1 cellular context compared by ENCODE assay signal in genomic region chr12:46357438-46358324, GRCh38.
TF ChIP-seq lines count a peak whose summit lies in the region.

No MANE protein-coding gene starts in this region.

TF ChIP-seq in HepG2, 621 proteins besides CTCF, POLR2A, EP300 and RAD21 (continued from another document and continues in another):
- peak; percentile 34; the same call in 1 of the 2 replicates for TF ChIP-seq YEATS4 (CRISPR knock-in tag; IDR thresholded peaks at IDR 0.05; ENCODE audit: borderline replicate concordance)
- no peak; the same call in 1 of the 2 replicates for TF ChIP-seq ZNF629 (CRISPR knock-in tag; conservative IDR thresholded peaks at IDR 0.05)
- peak; percentile 54 for TF ChIP-seq ZNF747 (CRISPR knock-in tag; IDR thresholded peaks at IDR 0.05; ENCODE audit: borderline replicate concordance)
- TF ChIP-seq ZBTB34 (CRISPR knock-in tag; IDR thresholded peaks at IDR 0.05), result no peak; the same call in 1 of the 2 replicates
- 0 out of 2 replicates have a peak, but pooled peaks have one; percentile 4 for TF ChIP-seq LCORL (IDR thresholded peaks at IDR 0.05)
- TF ChIP-seq LCORL (CRISPR knock-in tag; IDR thresholded peaks at IDR 0.05), result no peak
- 0 out of 2 replicates have a peak, but pooled peaks have one; percentile 22 for TF ChIP-seq ZNF281 (CRISPR knock-in tag; IDR thresholded peaks at IDR 0.05; ENCODE audit: borderline replicate concordance)
- no peak for TF ChIP-seq KIAA2018 (CRISPR knock-in tag; IDR thresholded peaks at IDR 0.05; ENCODE audit: borderline replicate concordance)
- no peak for TF ChIP-seq TERF1 (CRISPR knock-in tag; IDR thresholded peaks at IDR 0.05)
- peak; percentile 75; the same call in 1 of the 2 replicates for TF ChIP-seq ZNF331 (CRISPR knock-in tag; IDR thresholded peaks at IDR 0.05)
- TF ChIP-seq ARID5B (CRISPR knock-in tag; IDR thresholded peaks at IDR 0.05), result peak; percentile 39; the same call in 1 of the 2 replicates
- no peak for TF ChIP-seq ZNF282 (IDR thresholded peaks at IDR 0.05; ENCODE audit: partially characterized antibody)
- peak; percentile 8 to 45; a peak in 2 of 4 replicates for TF ChIP-seq NR2F1 (CRISPR knock-in tag; IDR thresholded peaks at IDR 0.05)
- peak; percentile 96 for TF ChIP-seq AGO2 (optimal IDR thresholded peaks at IDR 0.05; ENCODE audit: low read depth, low read length)
- TF ChIP-seq PAXIP1 (CRISPR knock-in tag; conservative IDR thresholded peaks at IDR 0.05), result no peak; the same call in none of the 2 replicates
- TF ChIP-seq NPAS2 (CRISPR knock-in tag; IDR thresholded peaks at IDR 0.05; ENCODE audit: borderline replicate concordance), result no peak
- no peak; the same call in 1 of the 2 replicates for TF ChIP-seq ZNF7 (CRISPR knock-in tag; IDR thresholded peaks at IDR 0.05)
- TF ChIP-seq ATF1 (CRISPR knock-in tag; IDR thresholded peaks at IDR 0.05), result 0 out of 2 replicates have a peak, but pooled peaks have one; percentile 18
- no peak for TF ChIP-seq ZNF737 (CRISPR knock-in tag; IDR thresholded peaks at IDR 0.05; ENCODE audit: borderline replicate concordance)
- TF ChIP-seq BCL6 (CRISPR knock-in tag; IDR thresholded peaks at IDR 0.05), result peak; percentile 15; the same call in 1 of the 2 replicates
- TF ChIP-seq ZC3H4 (CRISPR knock-in tag; IDR thresholded peaks at IDR 0.05; ENCODE audit: borderline replicate concordance), result peak; percentile 69; the same call in 1 of the 2 replicates
- TF ChIP-seq ZNF329 (CRISPR knock-in tag; IDR thresholded peaks at IDR 0.05; ENCODE audit: low read depth), result peak; percentile 64; the same call in 1 of the 2 replicates
- TF ChIP-seq MIER3 (CRISPR knock-in tag; IDR thresholded peaks at IDR 0.05; ENCODE audit: borderline replicate concordance), result no peak
- peak; percentile 84 for TF ChIP-seq MED1 (CRISPR knock-in tag; IDR thresholded peaks at IDR 0.05)
- no peak for TF ChIP-seq NFKB2 (CRISPR knock-in tag; IDR thresholded peaks at IDR 0.05; ENCODE audit: borderline replicate concordance)
- 0 out of 4 replicates have a peak, but pooled peaks of 1 of the 2 experiments have one; percentile 45 for TF ChIP-seq REST (IDR thresholded peaks at IDR 0.05; ENCODE audit: borderline replicate concordance in 1 of 2, low read depth in 1 of 2, low read length in 2 of 2)
- TF ChIP-seq ZSCAN21 (CRISPR knock-in tag; IDR thresholded peaks at IDR 0.05; ENCODE audit: borderline replicate concordance), result peak; percentile 43; the same call in 1 of the 2 replicates
